In genomic region chr3:127688416-127689265, GRCh38 we compare ENCODE assay signal across 8 cellular contexts. TPM values are rescaled to one million over a fixed set of nuclear protein-coding genes. Genes with fewer than 3 reads are reported as not detected.
DNase-seq lines count a peak whose midpoint lies in the region; ATAC-seq and TF ChIP-seq lines count a peak whose summit lies in the region.

No MANE protein-coding gene starts in this region.

- 55 to 65% methylated on average over 20 of the region's 20 CpGs for WGBS in heart right ventricle, 2 donors

- H3K9me3 ChIP-seq in HEK293 (ENCODE audit: control insufficient read depth, insufficient read depth, low read depth, low read length) (no peaks in the 10 kb centered on the region), heart right ventricle (no peaks in the 10 kb centered on the region), skeletal muscle satellite cell (replicated peaks; ENCODE audit: low read length) (no peaks in the 10 kb centered on the region)

- H3K27me3 ChIP-seq in heart right ventricle (no peaks in the 10 kb centered on the region), skeletal muscle satellite cell (ENCODE audit: control insufficient read depth, insufficient read depth, low read length) (no peaks in the 10 kb centered on the region)

- H3K9ac ChIP-seq in skeletal muscle satellite cell (ENCODE audit: low read depth, low read length): peak overlapping the region; percentile 78

- H3K27ac ChIP-seq in HEK293 (ENCODE audit: extremely low read depth, low read depth, low read length) (no peak overlapping the region), heart right ventricle (peak overlapping the region in 7 of 10 donors; percentile 37 to 65 (median 50))

- H3K4me1 ChIP-seq in HEK293 (ENCODE audit: control insufficient read depth, insufficient read depth, low read length) (no peaks in the 10 kb centered on the region), heart right ventricle (peaks cover 5 to 46% (median 20%) of the 10 kb centered on the region in 9 donors), skeletal muscle satellite cell (ENCODE audit: control insufficient read depth, insufficient read depth, low read length) (peaks cover 40% of the 10 kb centered on the region)

- peak overlapping the region; percentile 10 for H3K4me2 ChIP-seq in skeletal muscle satellite cell (ENCODE audit: low read length)

- CTCF ChIA-PET in HEK293 (lab: Yijun Ruan, JAX): interaction anchor here (0.7 kb wide), 1 partner anchor 79 kb away, joined by 3 read pairs; no protein-coding TSS in a partner anchor

- POLR2A ChIA-PET in HEK293 (lab: Yijun Ruan, JAX): no interaction called here

- peak; percentile 79 for DNase-seq in RPMI7951 (ENCODE audit: low read depth)
- no peak for DNase-seq in heart right ventricle
- no peak for DNase-seq in T-helper 2 cell
- DNase-seq in SK-N-DZ (ENCODE audit: low spot score): no peak
- DNase-seq in NCI-H1105 treated with DMSO at 0.1 percent for 48 hours (lab: John Stamatoyannopoulos, UW): no peak

- no peak for TF ChIP-seq CTCF in HEK293 (tag by site-specific recombination; IDR thresholded peaks at IDR 0.05)
- no peak for TF ChIP-seq CTCF in heart right ventricle (IDR thresholded peaks at IDR 0.05)

- ATAC-seq in heart right ventricle (peak in 7 of 8 donors; percentile 26 to 75 (median 56)), HG02938 (IDR thresholded peaks at IDR 0.05; ENCODE audit: unreplicated experiment) (no peak)

- H3K4me3 ChIP-seq in HEK293 (ENCODE audit: low read depth, low read length): no peak overlapping the region
- H3K4me3 ChIP-seq in heart right ventricle: no peak overlapping the region
- H3K4me3 ChIP-seq in skeletal muscle satellite cell (ENCODE audit: low read length): no peak overlapping the region

- H3K36me3 ChIP-seq in HEK293 (ENCODE audit: control insufficient read depth in 2 of 2, insufficient read depth in 1 of 2, low read length in 2 of 2): no peaks in the 10 kb centered on the region
- H3K36me3 ChIP-seq in heart right ventricle: peaks cover 0 to 49% (median 8%) of the 10 kb centered on the region in 9 donors
- peaks cover 17% of the 10 kb centered on the region for H3K36me3 ChIP-seq in skeletal muscle satellite cell (ENCODE audit: insufficient read depth, low read length)

- intact Hi-C loops in heart right ventricle (cut with DNase I): loop anchor here in 1 of 10 donors (10.0 kb wide), 1 partner anchor 136 kb away; the partner anchor contains the start of gene MGLL

TF ChIP-seq in HEK293, 187 proteins besides CTCF, POLR2A, EP300 and RAD21:
- TF ChIP-seq ZNF133 (tag by site-specific recombination; IDR thresholded peaks at IDR 0.05) (no peak), ZIC2 (tag by site-specific recombination; IDR thresholded peaks at IDR 0.05) (peak; percentile 79), MZF1 (tag by site-specific recombination; IDR thresholded peaks at IDR 0.05; ENCODE audit: borderline replicate concordance) (no peak), ZBTB11 (tag by site-specific recombination; conservative IDR thresholded peaks at IDR 0.05; ENCODE audit: low read depth) (no peak), REST (tag by site-specific recombination; IDR thresholded peaks at IDR 0.05) (no peak)

RNA-seq across cellular contexts. Expression of gene ABTB1, which starts 15.9 kb away (rescaled TPM):
- 2.5 and 5.1 TPM in 2 replicates for total RNA-seq in RPMI7951 (2014; rRNA removed; shearing (Covaris generic))
- total RNA-seq in heart right ventricle: 10 to 100 TPM; 19.6 to 47.9 (median 23.9) TPM
- 10 to 100 TPM; 36.0 to 56.3 TPM for polyA plus RNA-seq in heart right ventricle
- total RNA-seq in skeletal muscle satellite cell (2012; rRNA removed): 4.6 and 7.9 TPM in 2 replicates
- polyA plus RNA-seq in SK-N-DZ (2014; cell fraction: cytosol; rRNA removed): 0.16 and 0.42 TPM in 2 replicates
- 5.8 and 20.0 TPM in 2 replicates for polyA plus RNA-seq in SK-N-DZ (2014; cell fraction: nucleus; rRNA removed)

RNA-seq across cellular contexts. Expression of gene PODXL2, which starts 59.7 kb away (rescaled TPM):
- total RNA-seq in RPMI7951 (2014; rRNA removed; shearing (Covaris generic)): 5.9 and 6.9 TPM in 2 replicates
- 1 to 10 TPM in 9 of 10 donors, under 1 TPM in 1; 0.42 to 4.0 (median 1.5) TPM for total RNA-seq in heart right ventricle
- 1 to 10 TPM in 1 of 2 donors, under 1 TPM in 1; 0.66 to 2.2 TPM for polyA plus RNA-seq in heart right ventricle
- total RNA-seq in skeletal muscle satellite cell (2012; rRNA removed): 1.3 and 2.3 TPM in 2 replicates
- 208 and 215 TPM in 2 replicates for polyA plus RNA-seq in SK-N-DZ (2014; cell fraction: cytosol; rRNA removed)
- 250 and 257 TPM in 2 replicates for polyA plus RNA-seq in SK-N-DZ (2014; cell fraction: nucleus; rRNA removed)
